ENCODE assay signal across 14 cellular contexts in genomic region chr18:9120796-9121195, GRCh38. TPM values are rescaled to one million over a fixed set of nuclear protein-coding genes. Genes with fewer than 3 reads are reported as not detected.
DNase-seq lines count a peak whose midpoint lies in the region; ATAC-seq and TF ChIP-seq lines count a peak whose summit lies in the region.
"Had no signal": no experiment of that assay in that cellular context is flagged by ENCODE, and none has a peak within 500 bp of the region (broad histone marks: within the 10 kb centered on the region; RNA-seq: fewer than 3 reads in every experiment).

No MANE protein-coding gene starts in this region.

- peaks cover 66% of the 10 kb centered on the region for H3K36me3 Mint-ChIP-seq in activated CD8-positive, alpha-beta T cell treated with anti-CD3 and anti-CD28 coated beads for 36 hours (ENCODE audit: low read depth)

- peaks cover 81% of the 10 kb centered on the region for H3K4me1 Mint-ChIP-seq in activated CD8-positive, alpha-beta T cell treated with anti-CD3 and anti-CD28 coated beads for 36 hours (ENCODE audit: low read depth)

- H3K9me3 ChIP-seq in heart right ventricle, result no peaks in the 10 kb centered on the region
- no peaks in the 10 kb centered on the region for H3K9me3 ChIP-seq in right atrium auricular region
- H3K9me3 ChIP-seq in gastroesophageal sphincter, result no peaks in the 10 kb centered on the region
- H3K9me3 ChIP-seq in uterus, result no peaks in the 10 kb centered on the region
- H3K9me3 ChIP-seq: pancreas had no signal

- H3K4me1 ChIP-seq in heart right ventricle (peaks cover 5 to 76% (median 70%) of the 10 kb centered on the region in 9 donors), right atrium auricular region (peaks cover 0 to 52% of the 10 kb centered on the region in 2 donors), gastroesophageal sphincter (peaks cover 12 to 94% (median 33%) of the 10 kb centered on the region in 3 donors), uterus (peaks cover 0 to 23% of the 10 kb centered on the region in 2 donors)

- H3K36me3 ChIP-seq in heart right ventricle, result peaks cover 0 to 73% (median 14%) of the 10 kb centered on the region in 9 donors
- H3K36me3 ChIP-seq in right atrium auricular region, result peaks cover 21% of the 10 kb centered on the region
- H3K36me3 ChIP-seq in gastroesophageal sphincter, result peaks cover 0 to 8% of the 10 kb centered on the region in 2 donors
- no peaks in the 10 kb centered on the region for H3K36me3 ChIP-seq in uterus

- WGBS in heart right ventricle, 2 donors, result 10 to 11% methylated on average over 1 of the region's 1 CpG
- WGBS in gastroesophageal sphincter (ENCODE audit: low coverage in 1 of 2), 2 donors, result 0 to 7% methylated on average over 1 of the region's 1 CpG

- TF ChIP-seq CTCF in heart right ventricle (IDR thresholded peaks at IDR 0.05) (no peak), right atrium auricular region (IDR thresholded peaks at IDR 0.05) (no peak), gastroesophageal sphincter (IDR thresholded peaks at IDR 0.05) (no peak), uterus (IDR thresholded peaks at IDR 0.05) (no peak)
- no peak for TF ChIP-seq CTCF in activated CD8-positive, alpha-beta T cell treated with anti-CD3 and anti-CD28 coated beads for 36 hours (IDR thresholded peaks at IDR 0.05)

- H3K27me3 ChIP-seq in heart right ventricle (no peaks in the 10 kb centered on the region), right atrium auricular region (no peaks in the 10 kb centered on the region), gastroesophageal sphincter (no peaks in the 10 kb centered on the region), uterus (no peaks in the 10 kb centered on the region)
- H3K27me3 ChIP-seq: brain microvascular endothelial cell, pancreas had no signal

- H3K27ac ChIP-seq in heart right ventricle (peak overlapping the region in 6 of 10 donors; percentile 4 to 89 (median 18)), right atrium auricular region (no peak overlapping the region), gastroesophageal sphincter (peak overlapping the region; percentile 12 to 60 (median 54)), uterus (peak overlapping the region; percentile 17 to 44)
- H3K27ac ChIP-seq: brain microvascular endothelial cell had no signal

- H3K4me3 ChIP-seq in heart right ventricle (no peak overlapping the region), right atrium auricular region (no peak overlapping the region), gastroesophageal sphincter (no peak overlapping the region), uterus (no peak overlapping the region)
- H3K4me3 ChIP-seq: pancreas had no signal

- TF ChIP-seq POLR2A in gastroesophageal sphincter (IDR thresholded peaks at IDR 0.05) (no peak), uterus (IDR thresholded peaks at IDR 0.05) (no peak)

- CTCF ChIA-PET in activated CD8-positive, alpha-beta T cell treated with anti-CD3 and anti-CD28 coated beads for 36 hours (lab: Charles Lee), result interaction anchor here (0.9 to 2.3 kb wide), 2 partner anchors 11 to 47 kb away, joined by 4 to 5 read pairs; no protein-coding TSS in a partner anchor

- ATAC-seq in heart right ventricle, result no peak
- ATAC-seq in activated CD8-positive, alpha-beta T cell treated with anti-CD3 and anti-CD28 coated beads for 36 hours, result peak; percentile 17
- ATAC-seq in gastroesophageal sphincter, result no peak
- ATAC-seq in HG03521 (IDR thresholded peaks at IDR 0.05; ENCODE audit: unreplicated experiment), result no peak
- ATAC-seq: pancreas had no signal

- peak overlapping the region; percentile 62 for H3K27ac Mint-ChIP-seq in activated CD8-positive, alpha-beta T cell treated with anti-CD3 and anti-CD28 coated beads for 36 hours

- no peaks in the 10 kb centered on the region for H3K9me3 Mint-ChIP-seq in activated CD8-positive, alpha-beta T cell treated with anti-CD3 and anti-CD28 coated beads for 36 hours
- H3K9me3 Mint-ChIP-seq: H9 had no signal

- peak overlapping the region; percentile 22 for H3K4me3 Mint-ChIP-seq in activated CD8-positive, alpha-beta T cell treated with anti-CD3 and anti-CD28 coated beads for 36 hours
- H3K4me3 Mint-ChIP-seq: H9 had no signal

- H3K27me3 Mint-ChIP-seq in activated CD8-positive, alpha-beta T cell treated with anti-CD3 and anti-CD28 coated beads for 36 hours, result no peaks in the 10 kb centered on the region

- intact Hi-C loops in heart right ventricle (cut with DNase I) (no loop called here), uterus (cut with DNase I; ENCODE audit: low total_unique reads) (no loop called here)
- intact Hi-C loops in activated CD8-positive, alpha-beta T cell treated with anti-CD3 and anti-CD28 coated beads for 36 hours (cut with micrococcal nuclease), result no loop called here

- no peak for DNase-seq in heart right ventricle
- no peak for DNase-seq in right atrium auricular region (ENCODE audit: low spot score)
- DNase-seq in activated CD8-positive, alpha-beta T cell treated with anti-CD3 and anti-CD28 coated beads for 36 hours, result no peak
- DNase-seq in uterus, result no peak
- DNase-seq in NCI-H82 (lab: John Stamatoyannopoulos, UW), result no peak
- DNase-seq in HCEC 1CT, result no peak
- DNase-seq: brain microvascular endothelial cell, H9, islet precursor cell, Kasumi-1, NCI-H1436 treated with DMSO at 0.1 percent for 48 hours, pancreas had no signal

- POLR2A ChIA-PET in activated CD8-positive, alpha-beta T cell treated with anti-CD3 and anti-CD28 coated beads for 36 hours (lab: Charles Lee), result interaction anchor here (0.8 to 17.1 kb wide), 10 partner anchors 9 to 38 kb away, joined by 3 to 278 read pairs (median 5); partner anchors contain the start of genes ANKRD12 and NDUFV2

- TF ChIP-seq EP300 in gastroesophageal sphincter (IDR thresholded peaks at IDR 0.05), result no peak

RNA-seq across cellular contexts. Expression of gene ANKRD12, which starts 15.8 kb away (rescaled TPM):
- total RNA-seq in heart right ventricle, result 10 to 100 TPM; 34.5 to 70.2 (median 55.5) TPM
- polyA plus RNA-seq in heart right ventricle, result 10 to 100 TPM in 1 of 2 donors, 1 to 10 TPM in 1; 3.1 to 69.9 TPM
- 10 to 100 TPM; 22.3 to 32.3 TPM for total RNA-seq in right atrium auricular region
- 10 to 100 TPM; 62.5 to 68.4 TPM for total RNA-seq in activated CD8-positive, alpha-beta T cell treated with anti-CD3 and anti-CD28 coated beads for 36 hours
- 100 to 1,000 TPM in 3 of 4 donors, 10 to 100 TPM in 1; 84.7 to 137 (median 122) TPM for total RNA-seq in gastroesophageal sphincter
- 100 to 1,000 TPM in 1 of 4 donors, 10 to 100 TPM in 3; 29.1 to 122 (median 43.6) TPM for total RNA-seq in uterus

RNA-seq across cellular contexts. Expression of gene NDUFV2, which starts 18.3 kb away (rescaled TPM):
- 100 to 1,000 TPM; 362 to 529 (median 480) TPM for total RNA-seq in heart right ventricle
- 1,000 to 10,000 TPM in 1 of 2 donors, 100 to 1,000 TPM in 1; 486 to 1,061 TPM for polyA plus RNA-seq in heart right ventricle
- total RNA-seq in right atrium auricular region, result 100 to 1,000 TPM; 167 to 225 TPM
- 100 to 1,000 TPM; 324 to 332 TPM for total RNA-seq in activated CD8-positive, alpha-beta T cell treated with anti-CD3 and anti-CD28 coated beads for 36 hours
- 100 to 1,000 TPM; 136 to 230 (median 176) TPM for total RNA-seq in gastroesophageal sphincter
- total RNA-seq in uterus, result 10 to 100 TPM; 54.8 to 99.8 (median 95.8) TPM

Comparison
In these comparisons a context has a peak if more than half of its experiments do, and no peak if none do; other contexts are left out.
1. H3K27ac ChIP-seq: peak in heart right ventricle (6 of 10), gastroesophageal sphincter (4 of 4) and uterus (2 of 2); none in right atrium auricular region (0 of 2).